9 cellular contexts compared by ENCODE assay signal in the genomic region with DNA sequence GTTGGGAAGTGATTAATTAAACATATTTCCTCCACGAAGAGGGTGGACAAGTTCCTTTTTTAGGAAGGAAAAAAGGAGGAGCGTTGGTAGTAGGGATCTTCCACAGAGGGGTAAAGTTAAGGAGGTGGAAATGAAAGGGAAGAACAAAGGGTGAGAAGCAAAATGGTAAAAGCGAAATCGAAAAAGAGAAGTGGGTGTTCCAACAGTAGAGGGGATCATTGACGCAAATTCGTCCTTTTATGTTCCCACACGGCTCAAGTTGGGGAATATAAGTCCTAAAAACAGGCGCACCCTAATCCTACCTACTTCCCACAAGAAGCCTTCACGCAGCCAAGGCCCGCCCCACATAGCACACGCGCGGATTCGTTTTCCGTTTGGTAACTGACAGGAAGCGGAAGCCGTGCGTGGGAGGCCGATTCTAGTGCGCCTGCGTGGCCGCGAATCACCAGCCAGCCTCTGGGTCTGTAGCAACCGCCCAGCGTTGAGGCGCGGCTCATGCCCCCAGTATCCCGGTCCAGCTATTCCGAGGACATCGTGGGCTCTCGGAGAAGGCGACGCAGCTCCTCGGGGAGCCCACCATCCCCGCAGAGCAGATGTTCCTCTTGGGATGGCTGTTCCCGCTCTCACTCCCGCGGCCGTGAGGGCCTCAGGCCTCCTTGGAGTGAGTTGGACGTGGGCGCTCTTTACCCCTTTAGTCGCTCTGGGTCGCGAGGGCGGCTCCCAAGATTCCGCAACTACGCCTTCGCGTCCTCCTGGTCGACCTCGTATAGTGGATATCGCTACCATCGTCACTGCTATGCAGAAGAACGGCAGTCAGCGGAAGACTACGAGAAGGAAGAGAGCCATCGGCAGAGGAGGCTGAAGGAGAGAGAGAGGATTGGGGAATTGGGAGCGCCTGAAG. TPM values are rescaled to one million over a fixed set of nuclear protein-coding genes. Genes with fewer than 3 reads are reported as not detected.
A peak's percentile ranks its signal among the peaks of the same experiment; 100 is the strongest.
DNase-seq lines count a peak whose midpoint lies in the region; ATAC-seq and TF ChIP-seq lines count a peak whose summit lies in the region.
"Had no signal": no experiment of that assay in that cellular context is flagged by ENCODE, and none has a peak within 500 bp of the region (broad histone marks: within the 10 kb centered on the region; RNA-seq: fewer than 3 reads in every experiment).

Gene NKAPL (plus strand): TSS at position 421 of the 901 bp plus-strand sequence. CDS start 75 bp downstream, at position 496.

- H3F3A ChIP-seq in MM.1S (ENCODE audit: insufficient read depth, low read length) (no peaks in the 10 kb centered on the region), smooth muscle cell (ENCODE audit: low read depth) (no peaks in the 10 kb centered on the region)

- POLR2A ChIA-PET in RWPE1 (lab: Yijun Ruan, JAX; ENCODE audit: low non-redundant PET) = no interaction called here

- H2AFZ ChIP-seq in MM.1S (ENCODE audit: low read length) (peak within 1 kb of the TSS; percentile 45), smooth muscle cell (ENCODE audit: low read depth) (no peak within 1 kb of the TSS)

- H3K9ac ChIP-seq in MM.1S (ENCODE audit: low read length) (no peak within 1 kb of the TSS), skeletal muscle satellite cell (ENCODE audit: low read depth, low read length) (no peak within 1 kb of the TSS), smooth muscle cell (ENCODE audit: low read depth) (no peak within 1 kb of the TSS)

- H3K79me2 ChIP-seq in MM.1S (ENCODE audit: low read length) (no peaks in the 10 kb centered on the region), smooth muscle cell (ENCODE audit: low read depth) (no peaks in the 10 kb centered on the region)

- H3K27me3 ChIP-seq in MM.1S (replicated peaks; ENCODE audit: insufficient read depth, low read length) (no peaks in the 10 kb centered on the region), right atrium auricular region (no peaks in the 10 kb centered on the region), skeletal muscle satellite cell (ENCODE audit: control insufficient read depth, insufficient read depth, low read length) (no peaks in the 10 kb centered on the region), smooth muscle cell (ENCODE audit: low read depth) (no peaks in the 10 kb centered on the region)

- ATAC-seq in activated naive CD8-positive, alpha-beta T cell treated with anti-CD3 and anti-CD28 coated beads, Interleukin-2, amount 50 U/mL, for 24 hours = peak; percentile 59
- ATAC-seq in HG03354 (IDR thresholded peaks at IDR 0.05; ENCODE audit: poor library complexity, severe bottlenecking, unreplicated experiment) = no peak

- H3K4me3 Mint-ChIP-seq in activated naive CD8-positive, alpha-beta T cell treated with anti-CD3 and anti-CD28 coated beads, Interleukin-2, amount 50 U/mL, for 24 hours = peak within 1 kb of the TSS; percentile 30

- DNase-seq in MM.1S (peak; percentile 19), right atrium auricular region (ENCODE audit: low spot score) (peak; percentile 88), RWPE1 (ENCODE audit: low spot score) (no peak), DMS153 treated with DMSO at 0.1 percent for 48 hours (lab: John Stamatoyannopoulos, UW; ENCODE audit: unreplicated experiment) (no peak), smooth muscle cell (lab: John Stamatoyannopoulos, UW; ENCODE audit: unreplicated experiment) (no peak)
- DNase-seq in activated naive CD8-positive, alpha-beta T cell treated with anti-CD3 and anti-CD28 coated beads, Interleukin-2, amount 50 U/mL, for 24 hours = peak; percentile 68

- H3K4me1 ChIP-seq in MM.1S (ENCODE audit: low read length) (no peaks in the 10 kb centered on the region), right atrium auricular region (peaks cover 0 to 4% of the 10 kb centered on the region in 2 donors), skeletal muscle satellite cell (ENCODE audit: control insufficient read depth, insufficient read depth, low read length) (peaks cover 12% of the 10 kb centered on the region), smooth muscle cell (ENCODE audit: low read depth) (no peaks in the 10 kb centered on the region)

- H3K9me3 ChIP-seq in MM.1S (replicated peaks; ENCODE audit: insufficient read depth, low read length) = no peaks in the 10 kb centered on the region
- H3K9me3 ChIP-seq in right atrium auricular region = peaks cover 0 to 7% of the 10 kb centered on the region in 2 donors
- peaks cover 5% of the 10 kb centered on the region for H3K9me3 ChIP-seq in skeletal muscle satellite cell (replicated peaks; ENCODE audit: low read length)
- H3K9me3 ChIP-seq in smooth muscle cell (replicated peaks; ENCODE audit: low read depth) = no peaks in the 10 kb centered on the region

- H3K36me3 ChIP-seq in MM.1S (replicated peaks; ENCODE audit: insufficient read depth, low read length) = no peaks in the 10 kb centered on the region
- H3K36me3 ChIP-seq in right atrium auricular region = no peaks in the 10 kb centered on the region
- H3K36me3 ChIP-seq in skeletal muscle satellite cell (ENCODE audit: insufficient read depth, low read length) = no peaks in the 10 kb centered on the region
- H3K36me3 ChIP-seq in smooth muscle cell (ENCODE audit: low read depth) = no peaks in the 10 kb centered on the region

- peak within 1 kb of the TSS; percentile 38 for H3K4me2 ChIP-seq in MM.1S (ENCODE audit: low read depth, low read length)
- H3K4me2 ChIP-seq in skeletal muscle satellite cell (ENCODE audit: low read length) = peak within 1 kb of the TSS; percentile 74
- no peak within 1 kb of the TSS for H3K4me2 ChIP-seq in smooth muscle cell

- peak within 1 kb of the TSS; percentile 55 for H3K27ac Mint-ChIP-seq in activated naive CD8-positive, alpha-beta T cell treated with anti-CD3 and anti-CD28 coated beads, Interleukin-2, amount 50 U/mL, for 24 hours

- 88% methylated on average over 58 of the region's 58 CpGs for WGBS in smooth muscle cell (ENCODE audit: low lambda C conversion rate)

- H3K4me3 ChIP-seq in MM.1S (ENCODE audit: low read length) (peak within 1 kb of the TSS; percentile 53), right atrium auricular region (peak within 1 kb of the TSS; percentile 33 to 57), skeletal muscle satellite cell (ENCODE audit: low read length) (peak within 1 kb of the TSS; percentile 69), smooth muscle cell (no peak within 1 kb of the TSS)

- TF ChIP-seq CTCF in MM.1S (IDR thresholded peaks at IDR 0.05; ENCODE audit: low read length) = no peak
- no peak for TF ChIP-seq CTCF in right atrium auricular region (IDR thresholded peaks at IDR 0.05)
- no peak for TF ChIP-seq CTCF in RWPE1 (conservative IDR thresholded peaks at IDR 0.05; ENCODE audit: low read depth)
- no peak for TF ChIP-seq CTCF in smooth muscle cell (IDR thresholded peaks at IDR 0.05; ENCODE audit: borderline replicate concordance, insufficient read depth, poor library complexity, severe bottlenecking)

- no peaks in the 10 kb centered on the region for H3K9me2 ChIP-seq in MM.1S (replicated peaks; ENCODE audit: insufficient read depth, low read length)

- H4K20me1 ChIP-seq in MM.1S (ENCODE audit: insufficient read depth, low read length) (no peaks in the 10 kb centered on the region), smooth muscle cell (ENCODE audit: low read depth) (no peaks in the 10 kb centered on the region)

- H3K9me3 Mint-ChIP-seq in activated naive CD8-positive, alpha-beta T cell treated with anti-CD3 and anti-CD28 coated beads, Interleukin-2, amount 50 U/mL, for 24 hours = peaks cover 10% of the 10 kb centered on the region

- H3K4me1 Mint-ChIP-seq in activated naive CD8-positive, alpha-beta T cell treated with anti-CD3 and anti-CD28 coated beads, Interleukin-2, amount 50 U/mL, for 24 hours = peaks cover 10% of the 10 kb centered on the region

- H3K27ac ChIP-seq in MM.1S (ENCODE audit: low read length) = no peak within 1 kb of the TSS
- peak within 1 kb of the TSS; percentile 27 to 28 for H3K27ac ChIP-seq in right atrium auricular region
- no peak within 1 kb of the TSS for H3K27ac ChIP-seq in RWPE1
- no peak within 1 kb of the TSS for H3K27ac ChIP-seq in smooth muscle cell (ENCODE audit: low read depth)

- H3K27me3 Mint-ChIP-seq in activated naive CD8-positive, alpha-beta T cell treated with anti-CD3 and anti-CD28 coated beads, Interleukin-2, amount 50 U/mL, for 24 hours = peaks cover 4% of the 10 kb centered on the region

- H3K36me3 Mint-ChIP-seq in activated naive CD8-positive, alpha-beta T cell treated with anti-CD3 and anti-CD28 coated beads, Interleukin-2, amount 50 U/mL, for 24 hours (ENCODE audit: low read depth) = peaks cover 14% of the 10 kb centered on the region

- CTCF ChIA-PET in RWPE1 (lab: Yijun Ruan, JAX) = no interaction called here

RNA-seq across cellular contexts. Expression of gene NKAPL, which starts in this region (rescaled TPM):
- total RNA-seq in right atrium auricular region (1 to 10 TPM; 3.1 to 5.1 TPM), smooth muscle cell (not detected in 2 replicates)
- total RNA-seq in skeletal muscle satellite cell (2012; rRNA removed) = 1.3 and 1.5 TPM in 2 replicates
- polyA plus RNA-seq in smooth muscle cell = 0.18 and 0.28 TPM in 2 replicates
- polyA plus RNA-seq: neural cell had no signal

Comparison
In these comparisons a context has a peak if more than half of its experiments do, and no peak if none do; other contexts are left out.
1. DNase-seq: peak in MM.1S (single experiment), activated naive CD8-positive, alpha-beta T cell treated with anti-CD3 and anti-CD28 coated beads, Interleukin-2, amount 50 U/mL, for 24 hours (single experiment) and right atrium auricular region (single experiment); none in RWPE1 (single experiment), DMS153 treated with DMSO at 0.1 percent for 48 hours (single experiment) and smooth muscle cell (single experiment).
2. H3K27ac ChIP-seq: peak in right atrium auricular region (2 of 2); none in MM.1S (single experiment), RWPE1 (single experiment) and smooth muscle cell (single experiment).